16 cellular contexts compared by ENCODE assay signal in the genomic region with DNA sequence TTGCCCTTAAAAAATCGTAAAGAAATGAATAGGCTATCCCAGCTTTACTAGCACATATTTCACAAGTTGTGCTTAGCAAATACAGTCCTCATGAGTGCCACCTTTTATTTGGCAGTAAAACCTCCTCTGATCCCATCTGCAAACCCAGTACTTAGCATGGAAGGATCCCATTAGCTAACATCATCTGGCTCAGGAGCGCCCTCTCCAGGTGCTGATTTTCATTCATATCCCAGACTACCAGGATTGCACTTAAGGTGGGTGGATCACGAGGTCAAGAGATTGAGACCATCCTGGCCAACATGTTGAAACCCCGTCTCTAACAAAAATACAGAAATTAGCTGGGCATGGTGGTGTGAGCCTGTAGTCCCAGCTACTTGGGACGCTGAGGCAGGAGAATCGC.
DNase-seq lines count a peak whose midpoint lies in the region; ATAC-seq, FAIRE-seq and TF ChIP-seq lines count a peak whose summit lies in the region.
"Had no signal": no experiment of that assay in that cellular context is flagged by ENCODE, and none has a peak within 500 bp of the region (broad histone marks: within the 10 kb centered on the region; RNA-seq: fewer than 3 reads in every experiment).

No MANE protein-coding gene starts in this region.

- H2AFZ ChIP-seq in mammary epithelial cell (ENCODE audit: low read depth, low read length), result no peak overlapping the region

- no peak for FAIRE-seq in D721Med (lab: Jason Lieb, UNC)
- FAIRE-seq: endometrium had no signal

- 71% methylated on average over 6 of the region's 6 CpGs for WGBS in mammary epithelial cell (ENCODE audit: low coverage, missing lambda C conversion rate)
- 57 to 72% methylated on average over 4 to 6 of the region's 6 CpGs for WGBS in esophagus squamous epithelium, 2 donors
- 69 to 79% (median 76%) methylated on average over 6 of the region's 6 CpGs for WGBS in spleen, 5 donors

- dilution Hi-C loops in mammary epithelial cell (cut with HindIII; ENCODE audit: low sequenced_read_pairs), result no loop called here

- intact Hi-C loops in mammary epithelial cell (cut with micrococcal nuclease) (no loop called here), esophagus squamous epithelium (cut with DNase I) (no loop called here), spleen (cut with DNase I; ENCODE audit: low total_unique reads) (no loop called here)

- peak; percentile 63 for TF ChIP-seq CTCF in 22Rv1 (IDR thresholded peaks at IDR 0.05)
- peak; percentile 23 for TF ChIP-seq CTCF in D721Med (IDR thresholded peaks at IDR 0.05; ENCODE audit: insufficient read depth, missing control alignments)
- peak; percentile 47 for TF ChIP-seq CTCF in LNCAP (IDR thresholded peaks at IDR 0.05)
- peak; percentile 9 to 20 for TF ChIP-seq CTCF in mammary epithelial cell (conservative IDR thresholded peaks at IDR 0.05 in 1 of 2, IDR thresholded peaks at IDR 0.05 in 1 of 2; ENCODE audit: extremely low read depth in 1 of 2, insufficient read depth in 1 of 2, low read depth in 1 of 2, low read length in 2 of 2)
- TF ChIP-seq CTCF in esophagus squamous epithelium (IDR thresholded peaks at IDR 0.05), result no peak
- no peak for TF ChIP-seq CTCF in spleen (IDR thresholded peaks at IDR 0.05 in 8 of 11, conservative IDR thresholded peaks at IDR 0.05 in 3 of 11)

- H3K27me3 ChIP-seq in mammary epithelial cell (ENCODE audit: insufficient read depth, low read length) (no peaks in the 10 kb centered on the region), esophagus squamous epithelium (peaks cover 0 to 20% (median 0%) of the 10 kb centered on the region in 4 donors), spleen (replicated peaks in 1 of 7) (peaks cover 0 to 36% (median 3%) of the 10 kb centered on the region in 7 donors)
- H3K27me3 ChIP-seq: tibial nerve had no signal

- no peaks in the 10 kb centered on the region for H3K36me3 ChIP-seq in mammary epithelial cell (ENCODE audit: insufficient read depth, low read length)
- H3K36me3 ChIP-seq in esophagus squamous epithelium, result no peaks in the 10 kb centered on the region
- no peaks in the 10 kb centered on the region for H3K36me3 ChIP-seq in spleen
- H3K36me3 ChIP-seq: tibial nerve had no signal

- no peak overlapping the region for H3K27ac ChIP-seq in 22Rv1
- H3K27ac ChIP-seq in mammary epithelial cell (ENCODE audit: insufficient read depth, low read depth, low read length), result no peak overlapping the region
- no peak overlapping the region for H3K27ac ChIP-seq in esophagus squamous epithelium
- H3K27ac ChIP-seq in spleen, result no peak overlapping the region
- H3K27ac ChIP-seq: tibial nerve had no signal

- ATAC-seq in HG02885 (IDR thresholded peaks at IDR 0.05; ENCODE audit: poor library complexity, unreplicated experiment), result no peak
- no peak for ATAC-seq in esophagus mucosa

- no peak for TF ChIP-seq POLR2A in esophagus squamous epithelium (IDR thresholded peaks at IDR 0.05)
- no peak for TF ChIP-seq POLR2A in spleen (IDR thresholded peaks at IDR 0.05)

- no peak overlapping the region for H3K9ac ChIP-seq in mammary epithelial cell (ENCODE audit: insufficient read depth, low read length)

- H3K4me3 ChIP-seq in mammary epithelial cell (replicated peaks in 1 of 3; ENCODE audit: insufficient read depth in 1 of 3, low read depth in 2 of 3, low read length in 3 of 3) (no peak overlapping the region), esophagus squamous epithelium (no peak overlapping the region), spleen (no peak overlapping the region)
- H3K4me3 ChIP-seq: tibial nerve had no signal

- in situ Hi-C loops in mammary epithelial cell (cut with MboI; ENCODE audit: low sequenced_read_pairs in 2 of 2), result no loop called here

- CTCF ChIA-PET in mammary epithelial cell (lab: Charles Lee; ENCODE audit: low non-redundant PET), result no interaction called here

- H3K4me2 ChIP-seq in mammary epithelial cell (ENCODE audit: insufficient read depth, low read depth, low read length), result no peak overlapping the region

- H3K9me3 ChIP-seq in mammary epithelial cell (replicated peaks; ENCODE audit: insufficient read depth, low read length) (no peaks in the 10 kb centered on the region), esophagus squamous epithelium (no peaks in the 10 kb centered on the region), spleen (no peaks in the 10 kb centered on the region)

- no TSS peak for BruUV-seq in mammary epithelial cell (replicated peaks; lab: Mats Ljungman, UMichigan)

- H4K20me1 ChIP-seq in mammary epithelial cell (ENCODE audit: insufficient read depth, low read length), result no peaks in the 10 kb centered on the region

- H3K79me2 ChIP-seq in mammary epithelial cell (ENCODE audit: insufficient read depth, low read length), result no peaks in the 10 kb centered on the region

- no peaks in the 10 kb centered on the region for H3K4me1 ChIP-seq in mammary epithelial cell (ENCODE audit: insufficient read depth, low read length)
- no peaks in the 10 kb centered on the region for H3K4me1 ChIP-seq in esophagus squamous epithelium
- H3K4me1 ChIP-seq in spleen, result no peaks in the 10 kb centered on the region
- H3K4me1 ChIP-seq: tibial nerve had no signal

- no peak for DNase-seq in D721Med (ENCODE audit: insufficient read length, low spot score)
- no peak for DNase-seq in mammary epithelial cell
- DNase-seq in esophagus squamous epithelium (lab: John Stamatoyannopoulos, UW), result no peak
- DNase-seq in spleen, result no peak
- DNase-seq: activated CD8-positive, alpha-beta memory T cell treated with anti-CD3 and anti-CD28 coated beads, Interleukin-2, amount 50 U/mL, for 48 hours; anterior cingulate cortex; COR-L47; midbrain; MM.1S; NCI-H748 treated with DMSO at 0.1 percent for 48 hours had no signal

Comparison
In these comparisons a context has a peak if more than half of its experiments do, and no peak if none do; other contexts are left out.
1. CTCF ChIP-seq: peak in 22Rv1 (single experiment), D721Med (single experiment), LNCAP (single experiment) and mammary epithelial cell (2 of 2); none in esophagus squamous epithelium (0 of 6) and spleen (0 of 11).